Comparison of ENCODE assay signal across 1 cellular context in genomic region chr3:44729384-44729910, GRCh38.
A peak's percentile ranks its signal among the peaks of the same experiment; 100 is the strongest.
TF ChIP-seq lines count a peak whose summit lies in the region.

ZNF501 (plus strand) TSS chr3:44729635; CDS start chr3:44734422, 4,787 bp downstream.

TF ChIP-seq in K562, 482 proteins besides CTCF, POLR2A, EP300 and RAD21 (continued from another document and continues in another):
- TF ChIP-seq ATF3 (IDR thresholded peaks at IDR 0.05) (peak; percentile 83), ATF3 (CRISPR knock-in tag; conservative IDR thresholded peaks at IDR 0.05) (no peak), SUPT5H (IDR thresholded peaks at IDR 0.05) (peak; percentile 87), ZNF354B (CRISPR knock-in tag; IDR thresholded peaks at IDR 0.05) (no peak), ZNF644 (tag; IDR thresholded peaks at IDR 0.05; ENCODE audit: low read depth) (no peak), ATF1 (CRISPR knock-in tag; IDR thresholded peaks at IDR 0.05) (peak; percentile 96), ATF1 (tag; IDR thresholded peaks at IDR 0.05) (peak; percentile 99), ZNF347 (CRISPR knock-in tag; IDR thresholded peaks at IDR 0.05; ENCODE audit: low read depth) (no peak), PCBP1 (IDR thresholded peaks at IDR 0.05; ENCODE audit: low read depth, low read length, poor library complexity, severe bottlenecking) (peak; percentile 66), ZNF41 (CRISPR knock-in tag; conservative IDR thresholded peaks at IDR 0.05) (no peak), FOXJ2 (tag; IDR thresholded peaks at IDR 0.05) (0 out of 2 replicates have a peak, but pooled peaks have one; percentile 42), MAFG (tag; conservative IDR thresholded peaks at IDR 0.05) (no peak), ID3 (CRISPR knock-in tag; IDR thresholded peaks at IDR 0.05) (no peak), ID3 (tag; IDR thresholded peaks at IDR 0.05) (no peak), HDAC2 (IDR thresholded peaks at IDR 0.05) (0 out of 2 replicates have a peak, but pooled peaks have one; percentile 17), HNRNPK (IDR thresholded peaks at IDR 0.05; ENCODE audit: low read depth, low read length, poor library complexity, severe bottlenecking) (no peak), ETV6 (IDR thresholded peaks at IDR 0.05; ENCODE audit: borderline replicate concordance in 1 of 2, low read depth in 2 of 2, low read length in 1 of 2) (0 out of 4 replicates have a peak, but pooled peaks of 1 of the 2 experiments have one; percentile 4), ETV6 (CRISPR knock-in tag; IDR thresholded peaks at IDR 0.05; ENCODE audit: borderline replicate concordance) (no peak), ZBTB9 (CRISPR knock-in tag; IDR thresholded peaks at IDR 0.05) (peak; percentile 66; the same call in 1 of the 2 replicates), ZKSCAN1 (IDR thresholded peaks at IDR 0.05; ENCODE audit: low read depth, low read length) (peak; percentile 63; the same call in 1 of the 2 replicates), ZNF699 (CRISPR knock-in tag; IDR thresholded peaks at IDR 0.05; ENCODE audit: insufficient replicate concordance) (no peak), POLR2H (tag; IDR thresholded peaks at IDR 0.05; ENCODE audit: low read depth) (peak; percentile 46; the same call in 1 of the 2 replicates), NCOA1 (IDR thresholded peaks at IDR 0.05; ENCODE audit: low read depth) (peak; percentile 67; the same call in 1 of the 2 replicates), NR3C1 (CRISPR knock-in tag; IDR thresholded peaks at IDR 0.05) (no peak), GABPA (tag; conservative IDR thresholded peaks at IDR 0.05; ENCODE audit: low read depth) (peak; percentile 88), SIN3B (IDR thresholded peaks at IDR 0.05; ENCODE audit: low read depth) (peak; percentile 84; the same call in 1 of the 2 replicates), CEBPB (tag; IDR thresholded peaks at IDR 0.05) (peak; percentile 89), CBX8 (IDR thresholded peaks at IDR 0.05; ENCODE audit: borderline replicate concordance, extremely low read depth, low read depth, low read length, poor library complexity, severe bottlenecking) (no peak), MEF2A (IDR thresholded peaks at IDR 0.05; ENCODE audit: control insufficient read depth, low read depth, low read length) (no peak)
- TF ChIP-seq, protein P1, sequence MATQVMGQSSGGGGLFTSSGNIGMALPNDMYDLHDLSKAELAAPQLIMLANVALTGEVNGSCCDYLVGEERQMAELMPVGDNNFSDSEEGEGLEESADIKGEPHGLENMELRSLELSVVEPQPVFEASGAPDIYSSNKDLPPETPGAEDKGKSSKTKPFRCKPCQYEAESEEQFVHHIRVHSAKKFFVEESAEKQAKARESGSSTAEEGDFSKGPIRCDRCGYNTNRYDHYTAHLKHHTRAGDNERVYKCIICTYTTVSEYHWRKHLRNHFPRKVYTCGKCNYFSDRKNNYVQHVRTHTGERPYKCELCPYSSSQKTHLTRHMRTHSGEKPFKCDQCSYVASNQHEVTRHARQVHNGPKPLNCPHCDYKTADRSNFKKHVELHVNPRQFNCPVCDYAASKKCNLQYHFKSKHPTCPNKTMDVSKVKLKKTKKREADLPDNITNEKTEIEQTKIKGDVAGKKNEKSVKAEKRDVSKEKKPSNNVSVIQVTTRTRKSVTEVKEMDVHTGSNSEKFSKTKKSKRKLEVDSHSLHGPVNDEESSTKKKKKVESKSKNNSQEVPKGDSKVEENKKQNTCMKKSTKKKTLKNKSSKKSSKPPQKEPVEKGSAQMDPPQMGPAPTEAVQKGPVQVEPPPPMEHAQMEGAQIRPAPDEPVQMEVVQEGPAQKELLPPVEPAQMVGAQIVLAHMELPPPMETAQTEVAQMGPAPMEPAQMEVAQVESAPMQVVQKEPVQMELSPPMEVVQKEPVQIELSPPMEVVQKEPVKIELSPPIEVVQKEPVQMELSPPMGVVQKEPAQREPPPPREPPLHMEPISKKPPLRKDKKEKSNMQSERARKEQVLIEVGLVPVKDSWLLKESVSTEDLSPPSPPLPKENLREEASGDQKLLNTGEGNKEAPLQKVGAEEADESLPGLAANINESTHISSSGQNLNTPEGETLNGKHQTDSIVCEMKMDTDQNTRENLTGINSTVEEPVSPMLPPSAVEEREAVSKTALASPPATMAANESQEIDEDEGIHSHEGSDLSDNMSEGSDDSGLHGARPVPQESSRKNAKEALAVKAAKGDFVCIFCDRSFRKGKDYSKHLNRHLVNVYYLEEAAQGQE (CRISPR knock-in tag; IDR thresholded peaks at IDR 0.05; ENCODE audit: low read depth), result no peak
- TF ChIP-seq, protein P2, sequence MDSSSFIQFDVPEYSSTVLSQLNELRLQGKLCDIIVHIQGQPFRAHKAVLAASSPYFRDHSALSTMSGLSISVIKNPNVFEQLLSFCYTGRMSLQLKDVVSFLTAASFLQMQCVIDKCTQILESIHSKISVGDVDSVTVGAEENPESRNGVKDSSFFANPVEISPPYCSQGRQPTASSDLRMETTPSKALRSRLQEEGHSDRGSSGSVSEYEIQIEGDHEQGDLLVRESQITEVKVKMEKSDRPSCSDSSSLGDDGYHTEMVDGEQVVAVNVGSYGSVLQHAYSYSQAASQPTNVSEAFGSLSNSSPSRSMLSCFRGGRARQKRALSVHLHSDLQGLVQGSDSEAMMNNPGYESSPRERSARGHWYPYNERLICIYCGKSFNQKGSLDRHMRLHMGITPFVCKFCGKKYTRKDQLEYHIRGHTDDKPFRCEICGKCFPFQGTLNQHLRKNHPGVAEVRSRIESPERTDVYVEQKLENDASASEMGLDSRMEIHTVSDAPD (CRISPR knock-in tag; IDR thresholded peaks at IDR 0.05), result no peak
- TF ChIP-seq, protein P3, sequence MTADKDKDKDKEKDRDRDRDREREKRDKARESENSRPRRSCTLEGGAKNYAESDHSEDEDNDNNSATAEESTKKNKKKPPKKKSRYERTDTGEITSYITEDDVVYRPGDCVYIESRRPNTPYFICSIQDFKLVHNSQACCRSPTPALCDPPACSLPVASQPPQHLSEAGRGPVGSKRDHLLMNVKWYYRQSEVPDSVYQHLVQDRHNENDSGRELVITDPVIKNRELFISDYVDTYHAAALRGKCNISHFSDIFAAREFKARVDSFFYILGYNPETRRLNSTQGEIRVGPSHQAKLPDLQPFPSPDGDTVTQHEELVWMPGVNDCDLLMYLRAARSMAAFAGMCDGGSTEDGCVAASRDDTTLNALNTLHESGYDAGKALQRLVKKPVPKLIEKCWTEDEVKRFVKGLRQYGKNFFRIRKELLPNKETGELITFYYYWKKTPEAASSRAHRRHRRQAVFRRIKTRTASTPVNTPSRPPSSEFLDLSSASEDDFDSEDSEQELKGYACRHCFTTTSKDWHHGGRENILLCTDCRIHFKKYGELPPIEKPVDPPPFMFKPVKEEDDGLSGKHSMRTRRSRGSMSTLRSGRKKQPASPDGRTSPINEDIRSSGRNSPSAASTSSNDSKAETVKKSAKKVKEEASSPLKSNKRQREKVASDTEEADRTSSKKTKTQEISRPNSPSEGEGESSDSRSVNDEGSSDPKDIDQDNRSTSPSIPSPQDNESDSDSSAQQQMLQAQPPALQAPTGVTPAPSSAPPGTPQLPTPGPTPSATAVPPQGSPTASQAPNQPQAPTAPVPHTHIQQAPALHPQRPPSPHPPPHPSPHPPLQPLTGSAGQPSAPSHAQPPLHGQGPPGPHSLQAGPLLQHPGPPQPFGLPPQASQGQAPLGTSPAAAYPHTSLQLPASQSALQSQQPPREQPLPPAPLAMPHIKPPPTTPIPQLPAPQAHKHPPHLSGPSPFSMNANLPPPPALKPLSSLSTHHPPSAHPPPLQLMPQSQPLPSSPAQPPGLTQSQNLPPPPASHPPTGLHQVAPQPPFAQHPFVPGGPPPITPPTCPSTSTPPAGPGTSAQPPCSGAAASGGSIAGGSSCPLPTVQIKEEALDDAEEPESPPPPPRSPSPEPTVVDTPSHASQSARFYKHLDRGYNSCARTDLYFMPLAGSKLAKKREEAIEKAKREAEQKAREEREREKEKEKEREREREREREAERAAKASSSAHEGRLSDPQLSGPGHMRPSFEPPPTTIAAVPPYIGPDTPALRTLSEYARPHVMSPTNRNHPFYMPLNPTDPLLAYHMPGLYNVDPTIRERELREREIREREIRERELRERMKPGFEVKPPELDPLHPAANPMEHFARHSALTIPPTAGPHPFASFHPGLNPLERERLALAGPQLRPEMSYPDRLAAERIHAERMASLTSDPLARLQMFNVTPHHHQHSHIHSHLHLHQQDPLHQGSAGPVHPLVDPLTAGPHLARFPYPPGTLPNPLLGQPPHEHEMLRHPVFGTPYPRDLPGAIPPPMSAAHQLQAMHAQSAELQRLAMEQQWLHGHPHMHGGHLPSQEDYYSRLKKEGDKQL (CRISPR knock-in tag; IDR thresholded peaks at IDR 0.05; ENCODE audit: borderline replicate concordance), result no peak
- TF ChIP-seq, protein P4, sequence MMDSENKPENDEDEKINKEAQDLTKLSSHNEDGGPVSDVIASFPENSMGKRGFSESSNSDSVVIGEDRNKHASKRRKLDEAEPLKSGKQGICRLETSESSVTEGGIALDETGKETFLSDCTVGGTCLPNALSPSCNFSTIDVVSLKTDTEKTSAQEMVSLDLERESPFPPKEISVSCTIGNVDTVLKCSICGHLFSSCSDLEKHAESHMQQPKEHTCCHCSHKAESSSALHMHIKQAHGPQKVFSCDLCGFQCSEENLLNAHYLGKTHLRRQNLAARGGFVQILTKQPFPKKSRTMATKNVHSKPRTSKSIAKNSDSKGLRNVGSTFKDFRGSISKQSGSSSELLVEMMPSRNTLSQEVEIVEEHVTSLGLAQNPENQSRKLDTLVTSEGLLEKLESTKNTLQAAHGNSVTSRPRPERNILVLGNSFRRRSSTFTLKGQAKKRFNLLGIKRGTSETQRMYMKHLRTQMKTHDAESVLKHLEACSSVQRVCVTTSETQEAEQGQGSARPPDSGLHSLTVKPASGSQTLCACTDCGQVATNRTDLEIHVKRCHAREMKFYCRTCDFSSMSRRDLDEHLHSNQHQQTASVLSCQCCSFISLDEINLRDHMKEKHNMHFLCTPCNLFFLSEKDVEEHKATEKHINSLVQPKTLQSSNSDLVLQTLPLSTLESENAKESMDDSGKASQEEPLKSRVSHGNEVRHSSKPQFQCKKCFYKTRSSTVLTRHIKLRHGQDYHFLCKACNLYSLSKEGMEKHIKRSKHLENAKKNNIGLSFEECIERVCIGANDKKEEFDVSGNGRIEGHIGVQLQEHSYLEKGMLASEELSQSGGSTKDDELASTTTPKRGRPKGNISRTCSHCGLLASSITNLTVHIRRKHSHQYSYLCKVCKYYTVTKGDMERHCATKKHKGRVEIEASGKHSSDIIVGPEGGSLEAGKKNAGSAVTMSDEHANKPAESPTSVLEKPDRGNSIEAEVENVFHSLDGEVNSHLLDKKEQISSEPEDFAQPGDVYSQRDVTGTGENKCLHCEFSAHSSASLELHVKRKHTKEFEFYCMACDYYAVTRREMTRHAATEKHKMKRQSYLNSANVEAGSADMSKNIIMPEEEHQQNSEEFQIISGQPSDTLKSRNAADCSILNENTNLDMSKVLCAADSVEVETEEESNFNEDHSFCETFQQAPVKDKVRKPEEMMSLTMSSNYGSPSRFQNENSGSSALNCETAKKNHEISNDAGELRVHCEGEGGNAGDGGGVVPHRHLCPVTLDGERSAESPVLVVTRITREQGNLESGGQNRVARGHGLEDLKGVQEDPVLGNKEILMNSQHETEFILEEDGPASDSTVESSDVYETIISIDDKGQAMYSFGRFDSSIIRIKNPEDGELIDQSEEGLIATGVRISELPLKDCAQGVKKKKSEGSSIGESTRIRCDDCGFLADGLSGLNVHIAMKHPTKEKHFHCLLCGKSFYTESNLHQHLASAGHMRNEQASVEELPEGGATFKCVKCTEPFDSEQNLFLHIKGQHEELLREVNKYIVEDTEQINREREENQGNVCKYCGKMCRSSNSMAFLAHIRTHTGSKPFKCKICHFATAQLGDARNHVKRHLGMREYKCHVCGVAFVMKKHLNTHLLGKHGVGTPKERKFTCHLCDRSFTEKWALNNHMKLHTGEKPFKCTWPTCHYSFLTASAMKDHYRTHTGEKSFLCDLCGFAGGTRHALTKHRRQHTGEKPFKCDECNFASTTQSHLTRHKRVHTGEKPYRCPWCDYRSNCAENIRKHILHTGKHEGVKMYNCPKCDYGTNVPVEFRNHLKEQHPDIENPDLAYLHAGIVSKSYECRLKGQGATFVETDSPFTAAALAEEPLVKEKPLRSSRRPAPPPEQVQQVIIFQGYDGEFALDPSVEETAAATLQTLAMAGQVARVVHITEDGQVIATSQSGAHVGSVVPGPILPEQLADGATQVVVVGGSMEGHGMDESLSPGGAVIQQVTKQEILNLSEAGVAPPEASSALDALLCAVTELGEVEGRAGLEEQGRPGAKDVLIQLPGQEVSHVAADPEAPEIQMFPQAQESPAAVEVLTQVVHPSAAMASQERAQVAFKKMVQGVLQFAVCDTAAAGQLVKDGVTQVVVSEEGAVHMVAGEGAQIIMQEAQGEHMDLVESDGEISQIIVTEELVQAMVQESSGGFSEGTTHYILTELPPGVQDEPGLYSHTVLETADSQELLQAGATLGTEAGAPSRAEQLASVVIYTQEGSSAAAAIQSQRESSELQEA (IDR thresholded peaks at IDR 0.05; ENCODE audit: low read depth), result no peak
- TF ChIP-seq, protein P5, sequence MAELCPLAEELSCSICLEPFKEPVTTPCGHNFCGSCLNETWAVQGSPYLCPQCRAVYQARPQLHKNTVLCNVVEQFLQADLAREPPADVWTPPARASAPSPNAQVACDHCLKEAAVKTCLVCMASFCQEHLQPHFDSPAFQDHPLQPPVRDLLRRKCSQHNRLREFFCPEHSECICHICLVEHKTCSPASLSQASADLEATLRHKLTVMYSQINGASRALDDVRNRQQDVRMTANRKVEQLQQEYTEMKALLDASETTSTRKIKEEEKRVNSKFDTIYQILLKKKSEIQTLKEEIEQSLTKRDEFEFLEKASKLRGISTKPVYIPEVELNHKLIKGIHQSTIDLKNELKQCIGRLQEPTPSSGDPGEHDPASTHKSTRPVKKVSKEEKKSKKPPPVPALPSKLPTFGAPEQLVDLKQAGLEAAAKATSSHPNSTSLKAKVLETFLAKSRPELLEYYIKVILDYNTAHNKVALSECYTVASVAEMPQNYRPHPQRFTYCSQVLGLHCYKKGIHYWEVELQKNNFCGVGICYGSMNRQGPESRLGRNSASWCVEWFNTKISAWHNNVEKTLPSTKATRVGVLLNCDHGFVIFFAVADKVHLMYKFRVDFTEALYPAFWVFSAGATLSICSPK (IDR thresholded peaks at IDR 0.05; ENCODE audit: borderline replicate concordance), result no peak
